ENCODE assay signal across 21 cellular contexts in genomic region chr2:167100526-167100925, GRCh38.
"Had no signal": no experiment of that assay in that cellular context is flagged by ENCODE, and none has a peak within 500 bp of the region (broad histone marks: within the 10 kb centered on the region; RNA-seq: fewer than 3 reads in every experiment).

No MANE protein-coding gene starts in this region.

- H3K4me1 ChIP-seq: breast epithelium had no signal

- H3K9me3 ChIP-seq: breast epithelium had no signal

- H3K36me3 ChIP-seq: breast epithelium had no signal

- H3K27me3 ChIP-seq: breast epithelium had no signal

- H3K4me3 ChIP-seq: breast epithelium had no signal

- DNase-seq: activated CD4-positive, alpha-beta memory T cell treated with anti-CD3 and anti-CD28 coated beads, Interleukin-2, amount 10 ng/mL, durations not matched to agents 7 days and 5 days; activated CD4-positive, alpha-beta T cell treated with anti-CD3 and anti-CD28 coated beads, Interleukin-2, amount 10 ng/mL, durations not matched to agents 7 days and 5 days; activated CD4-positive, CD25-positive, alpha-beta regulatory T cell; activated gamma-delta T cell; activated naive CD4-positive, alpha-beta T cell treated with anti-CD3 and anti-CD28 coated beads, Interleukin-2, amount 10 ng/mL, durations not matched to agents 7 days and 5 days; activated naive CD8-positive, alpha-beta T cell treated with anti-CD3 and anti-CD28 coated beads for 36 hours; activated T-cell treated with anti-CD3 and anti-CD28 coated beads for 4 hours; activated T-cell treated with anti-CD3 and anti-CD28 coated beads, Interleukin-2, amount 50 U/mL, for 48 hours; anterior cingulate cortex; central memory CD4-positive, alpha-beta T cell; Kasumi-1; KBM-7; NCI-H1048; NCI-H146; NCI-H1930; NCI-H510A treated with DMSO at 0.1 percent for 48 hours; SIG-M5; T-helper 17 cell; T-helper 9 cell had no signal

- H3K27ac ChIP-seq: breast epithelium, VCaP had no signal
